ENCODE assay signal across 22 cellular contexts in genomic region chr14:102726191-102726949, GRCh38. TPM values are rescaled to one million over a fixed set of nuclear protein-coding genes. Genes with fewer than 3 reads are reported as not detected.
DNase-seq lines count a peak whose midpoint lies in the region; ATAC-seq and TF ChIP-seq lines count a peak whose summit lies in the region.
"Had no signal": no experiment of that assay in that cellular context is flagged by ENCODE, and none has a peak within 500 bp of the region (broad histone marks: within the 10 kb centered on the region; RNA-seq: fewer than 3 reads in every experiment).

No MANE protein-coding gene starts in this region.

- no peaks in the 10 kb centered on the region for H3K9me3 ChIP-seq in mammary epithelial cell (replicated peaks; ENCODE audit: insufficient read depth, low read length)
- no peaks in the 10 kb centered on the region for H3K9me3 ChIP-seq in endodermal cell (ENCODE audit: control insufficient read depth, low read length)
- H3K9me3 ChIP-seq in MG63: no peaks in the 10 kb centered on the region
- H3K9me3 ChIP-seq: upper lobe of right lung had no signal

- H2AFZ ChIP-seq in mammary epithelial cell (ENCODE audit: low read depth, low read length): no peak overlapping the region

- no peak for ATAC-seq in activated CD8-positive, alpha-beta T cell treated with anti-CD3 and anti-CD28 coated beads, Interleukin-2, amount 10 ng/mL, durations not matched to agents 7 days and 5 days
- ATAC-seq: activated T-cell treated with anti-CD3 and anti-CD28 coated beads, Interleukin-2, amount 50 U/mL, for 72 hours; CD8-positive, alpha-beta T cell; effector memory CD8-positive, alpha-beta T cell; K562; left colon; PC-3; upper lobe of right lung had no signal

- no peaks in the 10 kb centered on the region for H3K79me2 ChIP-seq in mammary epithelial cell (ENCODE audit: insufficient read depth, low read length)

- H3K4me2 ChIP-seq in mammary epithelial cell (ENCODE audit: insufficient read depth, low read depth, low read length): no peak overlapping the region

- dilution Hi-C loops in mammary epithelial cell (cut with HindIII; ENCODE audit: low sequenced_read_pairs): no loop called here

- no peak overlapping the region for H3K9ac ChIP-seq in mammary epithelial cell (ENCODE audit: insufficient read depth, low read length)
- no peak overlapping the region for H3K9ac ChIP-seq in endodermal cell (ENCODE audit: extremely low read depth, low read length, poor library complexity, severe bottlenecking)

- peaks cover 15% of the 10 kb centered on the region for H3K4me1 Mint-ChIP-seq in endodermal cell
- H3K4me1 Mint-ChIP-seq in activated CD8-positive, alpha-beta T cell treated with anti-CD3 and anti-CD28 coated beads, Interleukin-2, amount 10 ng/mL, durations not matched to agents 7 days and 5 days (ENCODE audit: low read depth): no peaks in the 10 kb centered on the region
- H3K4me1 Mint-ChIP-seq: activated naive CD4-positive, alpha-beta T cell treated with anti-CD3 and anti-CD28 coated beads, Interleukin-2, amount 50 U/mL, for 24 hours had no signal

- in situ Hi-C loops in T47D (cut with HindIII; ENCODE audit: low pct_unique_long_range_greater_than_20kb, low sequenced_read_pairs): no loop called here
- in situ Hi-C loops in mammary epithelial cell (cut with MboI; ENCODE audit: low sequenced_read_pairs in 2 of 2): no loop called here

- TF ChIP-seq CTCF in mammary epithelial cell (conservative IDR thresholded peaks at IDR 0.05 in 1 of 2, IDR thresholded peaks at IDR 0.05 in 1 of 2; ENCODE audit: extremely low read depth in 1 of 2, insufficient read depth in 1 of 2, low read depth in 1 of 2, low read length in 2 of 2) (no peak), endodermal cell (conservative IDR thresholded peaks at IDR 0.05) (no peak)

- CTCF ChIA-PET in mammary epithelial cell (lab: Charles Lee; ENCODE audit: low non-redundant PET): no interaction called here
- CTCF ChIA-PET in activated CD8-positive, alpha-beta T cell treated with anti-CD3 and anti-CD28 coated beads, Interleukin-2, amount 10 ng/mL, durations not matched to agents 7 days and 5 days (lab: Charles Lee): interaction anchor here (0.7 to 0.9 kb wide), 2 partner anchors 31 to 251 kb away, joined by 3 read pairs; no protein-coding TSS in a partner anchor

- H3K9me3 Mint-ChIP-seq in endodermal cell: no peaks in the 10 kb centered on the region
- no peaks in the 10 kb centered on the region for H3K9me3 Mint-ChIP-seq in activated CD8-positive, alpha-beta T cell treated with anti-CD3 and anti-CD28 coated beads, Interleukin-2, amount 10 ng/mL, durations not matched to agents 7 days and 5 days (ENCODE audit: insufficient read depth)
- H3K9me3 Mint-ChIP-seq: activated naive CD4-positive, alpha-beta T cell treated with anti-CD3 and anti-CD28 coated beads, Interleukin-2, amount 50 U/mL, for 24 hours; activated T-cell treated with anti-CD3 and anti-CD28 coated beads, Interleukin-2, amount 50 U/mL, for 72 hours; CD8-positive, alpha-beta T cell; effector memory CD8-positive, alpha-beta T cell had no signal

- peaks cover 78% of the 10 kb centered on the region for H3K36me3 Mint-ChIP-seq in endodermal cell (ENCODE audit: low read depth)
- peaks cover 48% of the 10 kb centered on the region for H3K36me3 Mint-ChIP-seq in activated CD8-positive, alpha-beta T cell treated with anti-CD3 and anti-CD28 coated beads, Interleukin-2, amount 10 ng/mL, durations not matched to agents 7 days and 5 days (ENCODE audit: low read depth)

- WGBS in mammary epithelial cell (ENCODE audit: low coverage, missing lambda C conversion rate): 85% methylated on average over 17 of the region's 19 CpGs
- WGBS in endodermal cell (ENCODE audit: insufficient coverage in 1 of 2, insufficient read length in 1 of 2), 2 experiments: 94 to 97% methylated on average over 17 to 19 of the region's 19 CpGs

- intact Hi-C loops in mammary epithelial cell (cut with micrococcal nuclease): no loop called here
- intact Hi-C loops in posterior vena cava (cut with DNase I): no loop called here

- H3K4me1 ChIP-seq in mammary epithelial cell (ENCODE audit: insufficient read depth, low read length): no peaks in the 10 kb centered on the region
- peaks cover 13% of the 10 kb centered on the region for H3K4me1 ChIP-seq in endodermal cell (ENCODE audit: control insufficient read depth, insufficient read depth, low read length)
- H3K4me1 ChIP-seq: upper lobe of right lung had no signal

- POLR2A ChIA-PET in activated CD8-positive, alpha-beta T cell treated with anti-CD3 and anti-CD28 coated beads, Interleukin-2, amount 10 ng/mL, durations not matched to agents 7 days and 5 days (lab: Charles Lee): no interaction called here

- H3K4me3 ChIP-seq in mammary epithelial cell (replicated peaks in 1 of 3; ENCODE audit: insufficient read depth in 1 of 3, low read depth in 2 of 3, low read length in 3 of 3) (no peak overlapping the region), endodermal cell (ENCODE audit: low read length) (no peak overlapping the region), MG63 (no peak overlapping the region)
- H3K4me3 ChIP-seq: K562, upper lobe of right lung had no signal

- no peaks in the 10 kb centered on the region for H4K20me1 ChIP-seq in mammary epithelial cell (ENCODE audit: insufficient read depth, low read length)

- no peak overlapping the region for H3K4me3 Mint-ChIP-seq in endodermal cell
- no peak overlapping the region for H3K4me3 Mint-ChIP-seq in activated CD8-positive, alpha-beta T cell treated with anti-CD3 and anti-CD28 coated beads, Interleukin-2, amount 10 ng/mL, durations not matched to agents 7 days and 5 days
- H3K4me3 Mint-ChIP-seq: activated naive CD4-positive, alpha-beta T cell treated with anti-CD3 and anti-CD28 coated beads, Interleukin-2, amount 50 U/mL, for 24 hours; activated T-cell treated with anti-CD3 and anti-CD28 coated beads, Interleukin-2, amount 50 U/mL, for 72 hours; CD8-positive, alpha-beta T cell; effector memory CD8-positive, alpha-beta T cell had no signal

- H3K36me3 ChIP-seq in mammary epithelial cell (ENCODE audit: insufficient read depth, low read length) (peaks cover 35% of the 10 kb centered on the region), endodermal cell (ENCODE audit: control insufficient read depth, insufficient read depth, low read length) (peaks cover 73% of the 10 kb centered on the region), MG63 (no peaks in the 10 kb centered on the region)

- peak overlapping the region; percentile 27 for H3K27ac Mint-ChIP-seq in endodermal cell
- H3K27ac Mint-ChIP-seq in activated CD8-positive, alpha-beta T cell treated with anti-CD3 and anti-CD28 coated beads, Interleukin-2, amount 10 ng/mL, durations not matched to agents 7 days and 5 days: no peak overlapping the region
- H3K27ac Mint-ChIP-seq: activated naive CD4-positive, alpha-beta T cell treated with anti-CD3 and anti-CD28 coated beads, Interleukin-2, amount 50 U/mL, for 24 hours; activated T-cell treated with anti-CD3 and anti-CD28 coated beads, Interleukin-2, amount 50 U/mL, for 72 hours; CD8-positive, alpha-beta T cell had no signal

- BruUV-seq in mammary epithelial cell (replicated peaks; lab: Mats Ljungman, UMichigan): no TSS peak

- DNase-seq in T47D (ENCODE audit: low read depth in 1 of 2, low spot score in 1 of 2) (peak; percentile 10 to 38), mammary epithelial cell (no peak), NCI-H2029 (lab: John Stamatoyannopoulos, UW) (peak; percentile 60), endodermal cell (no peak), posterior vena cava (ENCODE audit: low spot score) (peak; percentile 58), MG63 (no peak), OCI-M2 (lab: John Stamatoyannopoulos, UW; ENCODE audit: unreplicated experiment) (no peak)
- DNase-seq in activated CD8-positive, alpha-beta T cell treated with anti-CD3 and anti-CD28 coated beads, Interleukin-2, amount 10 ng/mL, durations not matched to agents 7 days and 5 days: no peak
- DNase-seq: activated T-cell treated with anti-CD3 and anti-CD28 coated beads, Interleukin-2, amount 50 U/mL, for 72 hours; CD8-positive, alpha-beta T cell; DMS79 treated with DMSO at 0.1 percent for 48 hours; effector memory CD8-positive, alpha-beta T cell; glutamatergic neuron; left colon; MV-4-11; NCI-H748 treated with DMSO at 0.1 percent for 48 hours; PC-3; stimulated activated CD4-positive, alpha-beta T cell treated with anti-CD3 and anti-CD28 coated beads, Interleukin-4, amount 100 ng/mL, for 24 hours; T-helper 9 cell; upper lobe of right lung had no signal

- no peak overlapping the region for H3K27ac ChIP-seq in mammary epithelial cell (ENCODE audit: insufficient read depth, low read depth, low read length)
- no peak overlapping the region for H3K27ac ChIP-seq in endodermal cell (ENCODE audit: low read depth, low read length)
- H3K27ac ChIP-seq: upper lobe of right lung had no signal

- H3K27me3 ChIP-seq in mammary epithelial cell (ENCODE audit: insufficient read depth, low read length) (no peaks in the 10 kb centered on the region), endodermal cell (ENCODE audit: control insufficient read depth, insufficient read depth, low read length, poor library complexity, severe bottlenecking) (no peaks in the 10 kb centered on the region), MG63 (no peaks in the 10 kb centered on the region)
- H3K27me3 ChIP-seq: upper lobe of right lung had no signal

- H3K27me3 Mint-ChIP-seq in endodermal cell (ENCODE audit: insufficient read depth): no peaks in the 10 kb centered on the region
- no peaks in the 10 kb centered on the region for H3K27me3 Mint-ChIP-seq in activated CD8-positive, alpha-beta T cell treated with anti-CD3 and anti-CD28 coated beads, Interleukin-2, amount 10 ng/mL, durations not matched to agents 7 days and 5 days (ENCODE audit: low read depth)
- H3K27me3 Mint-ChIP-seq: activated naive CD4-positive, alpha-beta T cell treated with anti-CD3 and anti-CD28 coated beads, Interleukin-2, amount 50 U/mL, for 24 hours; effector memory CD8-positive, alpha-beta T cell had no signal

RNA-seq across cellular contexts. Expression of gene TRAF3, which starts 50.9 kb away (rescaled TPM):
- total RNA-seq in mammary epithelial cell (10 to 100 TPM; 20.5 to 23.2 TPM), endodermal cell (10 to 100 TPM; 16.7 to 23.8 TPM), posterior vena cava (10 to 100 TPM; 17.8 to 28.0 TPM)
- 15.0 TPM for polyA plus RNA-seq in mammary epithelial cell
- polyA minus RNA-seq in mammary epithelial cell: 12.8 TPM
- 17.5 TPM for polyA plus RNA-seq in endodermal cell (2013, experiment 1 of 2)
- polyA plus RNA-seq in endodermal cell (2013, experiment 2 of 2): 18.9 TPM
- total RNA-seq in MG63 (2014; rRNA removed; shearing (Covaris generic); ENCODE audit: low replicate concordance): 10.8 and 12.0 TPM in 2 replicates
- 10 to 100 TPM; 28.9 to 31.0 TPM for total RNA-seq in activated CD8-positive, alpha-beta T cell treated with anti-CD3 and anti-CD28 coated beads, Interleukin-2, amount 10 ng/mL, durations not matched to agents 7 days and 5 days

Comparison
In these comparisons a context has a peak if more than half of its experiments do, and no peak if none do; other contexts are left out.
1. DNase-seq: peak in T47D (2 of 2), NCI-H2029 (single experiment) and posterior vena cava (single experiment); none in mammary epithelial cell (single experiment), endodermal cell (single experiment), MG63 (single experiment), activated CD8-positive, alpha-beta T cell treated with anti-CD3 and anti-CD28 coated beads, Interleukin-2, amount 10 ng/mL, durations not matched to agents 7 days and 5 days (single experiment) and OCI-M2 (single experiment).